ENCODE assay signal across 33 cellular contexts in the genomic region with DNA sequence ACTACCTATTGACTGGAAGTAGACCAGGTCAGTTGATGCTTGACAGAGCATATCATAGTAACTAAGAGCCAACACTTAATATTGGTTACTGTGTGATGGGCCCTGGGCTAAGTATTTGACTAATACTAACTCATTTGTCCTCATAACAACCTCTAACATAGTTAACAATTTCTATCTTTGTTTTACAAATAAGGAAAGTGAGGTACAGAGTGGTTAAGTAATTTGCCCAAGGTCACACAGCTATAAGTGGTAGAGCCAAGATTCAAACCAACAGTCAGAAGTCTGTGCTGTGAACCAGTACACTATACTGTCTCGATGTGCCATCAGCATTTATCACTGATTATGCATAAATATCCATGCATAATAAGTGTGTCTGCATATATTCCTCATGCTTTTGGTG.
"Had no signal": no experiment of that assay in that cellular context is flagged by ENCODE, and none has a peak within 500 bp of the region (broad histone marks: within the 10 kb centered on the region; RNA-seq: fewer than 3 reads in every experiment).

No MANE protein-coding gene starts in this region.

- H3K36me3 ChIP-seq: breast epithelium had no signal

- H3K4me1 ChIP-seq: ascending aorta, breast epithelium had no signal

- DNase-seq: activated effector memory CD4-positive, alpha-beta T cell treated with anti-CD3 and anti-CD28 coated beads, Interleukin-2, amount 50 U/mL, for 16 hours; activated effector memory CD4-positive, alpha-beta T cell treated with Interleukin-2 at 50 U/mL for 16 hours; activated gamma-delta T cell; activated gamma-delta T cell treated with Interleukin-2 at 50 U/mL for 16 hours; activated naive CD4-positive, alpha-beta T cell; activated naive CD4-positive, alpha-beta T cell treated with anti-CD3 and anti-CD28 coated beads for 36 hours; activated naive CD4-positive, alpha-beta T cell treated with anti-CD3 and anti-CD28 coated beads, Interleukin-2, amount 10 ng/mL, durations not matched to agents 7 days and 5 days; activated naive CD4-positive, alpha-beta T cell treated with anti-CD3 and anti-CD28 coated beads, Interleukin-2, amount 50 U/mL, for 16 hours; activated naive CD4-positive, alpha-beta T cell treated with Interleukin-2 at 50 U/mL for 16 hours; activated naive CD8-positive, alpha-beta T cell treated with anti-CD3 and anti-CD28 coated beads for 36 hours; activated naive CD8-positive, alpha-beta T cell treated with anti-CD3 and anti-CD28 coated beads, Interleukin-2, amount 10 ng/mL, durations not matched to agents 7 days and 5 days; activated naive CD8-positive, alpha-beta T cell treated with anti-CD3 and anti-CD28 coated beads, Interleukin-2, amount 50 U/mL, for 24 hours; activated T-cell treated with anti-CD3 and anti-CD28 coated beads, Interleukin-2, amount 50 U/mL, for 24 hours; activated T-cell treated with anti-CD3 and anti-CD28 coated beads, Interleukin-2, amount 50 U/mL, for 4 hours; activated T-cell treated with anti-CD3 and anti-CD28 coated beads, Interleukin-2, amount 50 U/mL, for 48 hours; activated T-cell treated with anti-CD3 and anti-CD28 coated beads, Interleukin-2, amount 50 U/mL, for 72 hours; adrenal gland; amniotic stem cell; amygdala; anterior cingulate cortex; aorta; body of pancreas; brain microvascular endothelial cell; caudate nucleus; central memory CD4-positive, alpha-beta T cell; cerebellar nuclear complex had no signal

- H3K4me3 ChIP-seq: adrenal gland, ascending aorta, body of pancreas, breast epithelium, cardiac muscle cell had no signal

- H3K27ac ChIP-seq: adrenal gland, ascending aorta, brain microvascular endothelial cell, breast epithelium, cardiac muscle cell had no signal

- FAIRE-seq: astrocyte, bronchial epithelial cell had no signal

- H3K9me3 ChIP-seq: adrenal gland, ascending aorta, body of pancreas, breast epithelium had no signal

- ATAC-seq: activated naive CD4-positive, alpha-beta T cell treated with anti-CD3 and anti-CD28 coated beads, Interleukin-2, amount 50 U/mL, for 72 hours; activated naive CD8-positive, alpha-beta T cell treated with anti-CD3 and anti-CD28 coated beads, Interleukin-2, amount 50 U/mL, for 24 hours; activated T-cell treated with anti-CD3 and anti-CD28 coated beads, Interleukin-2, amount 50 U/mL, for 4 hours; activated T-cell treated with anti-CD3 and anti-CD28 coated beads, Interleukin-2, amount 50 U/mL, for 72 hours; activated T-helper 17 cell treated with anti-CD3 and anti-CD28 coated beads, Interleukin-2, amount 50 U/mL, for 72 hours; body of pancreas had no signal

- H3K27me3 ChIP-seq: adrenal gland, ascending aorta, body of pancreas, brain microvascular endothelial cell, breast epithelium, cardiac muscle cell had no signal
